ENCODE assay signal across 11 cellular contexts in the genomic region with DNA sequence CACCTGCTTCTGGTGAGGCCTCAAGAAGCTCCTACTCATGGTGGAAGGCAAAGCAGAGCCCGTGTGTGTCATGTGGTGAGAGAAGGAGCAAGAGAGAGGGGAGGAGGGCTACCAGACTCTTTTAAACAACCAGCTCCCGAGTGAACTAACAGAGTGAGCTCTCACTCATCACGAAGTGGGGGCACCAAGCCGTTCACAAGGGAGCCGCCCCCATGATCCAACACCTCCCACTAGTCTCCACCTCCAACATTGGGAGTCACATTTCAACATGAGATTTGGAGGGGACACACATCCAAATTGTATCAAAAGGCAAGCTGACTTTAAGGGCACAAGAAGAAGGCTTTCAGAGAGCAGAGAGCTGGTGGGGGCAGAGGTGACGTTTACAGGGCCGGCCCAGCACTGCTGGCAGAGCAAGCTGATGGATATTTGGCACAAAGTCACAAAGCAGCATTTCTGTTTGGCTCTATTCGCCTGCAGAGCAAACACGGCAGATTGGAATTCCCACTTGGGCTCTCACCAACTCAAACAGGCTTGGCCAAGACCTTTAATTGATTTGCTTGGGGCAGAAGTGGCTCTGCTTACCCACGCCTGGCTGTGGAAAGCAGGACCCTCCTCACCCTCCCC. TPM values are rescaled to one million over a fixed set of nuclear protein-coding genes. Genes with fewer than 3 reads are reported as not detected.
DNase-seq lines count a peak whose midpoint lies in the region; ATAC-seq and TF ChIP-seq lines count a peak whose summit lies in the region.
"Had no signal": no experiment of that assay in that cellular context is flagged by ENCODE, and none has a peak within 500 bp of the region (broad histone marks: within the 10 kb centered on the region; RNA-seq: fewer than 3 reads in every experiment).

No MANE protein-coding gene starts in this region.

- H3K9me3 Mint-ChIP-seq in nephron progenitor cell (no peaks in the 10 kb centered on the region), GM23338 (no peaks in the 10 kb centered on the region)
- H3K9me3 Mint-ChIP-seq: activated naive CD8-positive, alpha-beta T cell treated with anti-CD3 and anti-CD28 coated beads, Interleukin-2, amount 10 ng/mL, durations not matched to agents 7 days and 5 days had no signal

- no peak overlapping the region for H3K4me3 Mint-ChIP-seq in nephron progenitor cell
- no peak overlapping the region for H3K4me3 Mint-ChIP-seq in GM23338
- H3K4me3 Mint-ChIP-seq: activated naive CD8-positive, alpha-beta T cell treated with anti-CD3 and anti-CD28 coated beads, Interleukin-2, amount 10 ng/mL, durations not matched to agents 7 days and 5 days had no signal

- H3K79me2 ChIP-seq in fibroblast of lung (ENCODE audit: control insufficient read depth, insufficient read depth, low read length) (no peaks in the 10 kb centered on the region), GM23338 (replicated peaks; ENCODE audit: insufficient read depth) (no peaks in the 10 kb centered on the region)

- H3K4me3 ChIP-seq in fibroblast of lung (replicated peaks in 1 of 4; ENCODE audit: control extremely low read depth in 1 of 4, insufficient read depth in 1 of 4, low read depth in 3 of 4, low read length in 4 of 4), result no peak overlapping the region
- no peak overlapping the region for H3K4me3 ChIP-seq in GM23338
- H3K4me3 ChIP-seq: BLaER1 treated with 17β-estradiol and CSF1 and Interleukin-3, amounts not matched to agents 10 nM and 100 nM had no signal

- H3K27me3 ChIP-seq in fibroblast of lung (ENCODE audit: control insufficient read depth, insufficient read depth, low read length) (no peaks in the 10 kb centered on the region), GM23338 (ENCODE audit: insufficient read depth) (no peaks in the 10 kb centered on the region)
- H3K27me3 ChIP-seq: BLaER1 treated with 17β-estradiol and CSF1 and Interleukin-3, amounts not matched to agents 10 nM and 100 nM had no signal

- H3K36me3 ChIP-seq in fibroblast of lung (ENCODE audit: control insufficient read depth, insufficient read depth, low read length), result no peaks in the 10 kb centered on the region
- H3K36me3 ChIP-seq in GM23338 (ENCODE audit: insufficient read depth), result no peaks in the 10 kb centered on the region

- H3K9me3 ChIP-seq in fibroblast of lung (ENCODE audit: control insufficient read depth, insufficient read depth, low read depth, low read length), result no peaks in the 10 kb centered on the region
- H3K9me3 ChIP-seq: BLaER1 treated with 17β-estradiol and CSF1 and Interleukin-3, amounts not matched to agents 10 nM and 100 nM had no signal

- peak; percentile 42 for DNase-seq in Ammon's horn (ENCODE audit: low spot score)
- peak; percentile 47 for DNase-seq in NCI-H2196 treated with DMSO at 0.1 percent for 48 hours (lab: John Stamatoyannopoulos, UW; ENCODE audit: unreplicated experiment)
- peak; percentile 38 to 43 for DNase-seq in fibroblast of lung (ENCODE audit: low read depth in 2 of 2)
- no peak for DNase-seq in nephron progenitor cell
- no peak for DNase-seq in cortex of kidney (lab: John Stamatoyannopoulos, UW)
- no peak for DNase-seq in GM23338 (ENCODE audit: low spot score)
- DNase-seq: activated naive CD8-positive, alpha-beta T cell treated with anti-CD3 and anti-CD28 coated beads, Interleukin-2, amount 10 ng/mL, durations not matched to agents 7 days and 5 days; NCI-H1417 treated with DMSO at 0.1 percent for 48 hours had no signal

- H3K4me1 ChIP-seq in fibroblast of lung (ENCODE audit: control insufficient read depth, extremely low read depth, insufficient read depth, low read length), result no peaks in the 10 kb centered on the region
- no peaks in the 10 kb centered on the region for H3K4me1 ChIP-seq in GM23338 (ENCODE audit: insufficient read depth)
- H3K4me1 ChIP-seq: BLaER1 treated with 17β-estradiol and CSF1 and Interleukin-3, amounts not matched to agents 10 nM and 100 nM had no signal

- H2AFZ ChIP-seq in fibroblast of lung (ENCODE audit: low read length), result no peak overlapping the region
- H2AFZ ChIP-seq in GM23338, result no peak overlapping the region

- H3K36me3 Mint-ChIP-seq in nephron progenitor cell (ENCODE audit: low read depth) (no peaks in the 10 kb centered on the region), GM23338 (ENCODE audit: low read depth) (no peaks in the 10 kb centered on the region)
- H3K36me3 Mint-ChIP-seq: activated naive CD8-positive, alpha-beta T cell treated with anti-CD3 and anti-CD28 coated beads, Interleukin-2, amount 10 ng/mL, durations not matched to agents 7 days and 5 days had no signal

- ATAC-seq in HG02623 (IDR thresholded peaks at IDR 0.05; ENCODE audit: unreplicated experiment) (no peak), GM23338 (no peak), HG03095 (IDR thresholded peaks at IDR 0.05; ENCODE audit: unreplicated experiment) (no peak)

- H3K27ac Mint-ChIP-seq in nephron progenitor cell (peak overlapping the region; percentile 92), GM23338 (no peak overlapping the region)
- H3K27ac Mint-ChIP-seq: activated naive CD8-positive, alpha-beta T cell treated with anti-CD3 and anti-CD28 coated beads, Interleukin-2, amount 10 ng/mL, durations not matched to agents 7 days and 5 days had no signal

- H3K4me1 Mint-ChIP-seq in nephron progenitor cell, result peaks cover 18% of the 10 kb centered on the region
- peaks cover 3% of the 10 kb centered on the region for H3K4me1 Mint-ChIP-seq in GM23338
- H3K4me1 Mint-ChIP-seq: activated naive CD8-positive, alpha-beta T cell treated with anti-CD3 and anti-CD28 coated beads, Interleukin-2, amount 10 ng/mL, durations not matched to agents 7 days and 5 days had no signal

- H3K27me3 Mint-ChIP-seq in nephron progenitor cell (ENCODE audit: low read depth, poor library complexity) (peaks cover 23% of the 10 kb centered on the region), GM23338 (ENCODE audit: insufficient read depth, low read depth, poor library complexity) (peaks cover 8% of the 10 kb centered on the region)

- H4K20me1 ChIP-seq in fibroblast of lung (ENCODE audit: control insufficient read depth, extremely low read depth, insufficient read depth, low read length) (no peaks in the 10 kb centered on the region), GM23338 (replicated peaks; ENCODE audit: insufficient read depth) (no peaks in the 10 kb centered on the region)
- H4K20me1 ChIP-seq: BLaER1 treated with 17β-estradiol and CSF1 and Interleukin-3, amounts not matched to agents 10 nM and 100 nM had no signal

- H3K9ac ChIP-seq in fibroblast of lung (ENCODE audit: insufficient read depth, low read length), result no peak overlapping the region
- H3K9ac ChIP-seq: BLaER1 treated with 17β-estradiol and CSF1 and Interleukin-3, amounts not matched to agents 10 nM and 100 nM had no signal

- H3K9me2 ChIP-seq in GM23338 (ENCODE audit: insufficient read depth), result no peaks in the 10 kb centered on the region

- H3K27ac ChIP-seq in fibroblast of lung (ENCODE audit: insufficient read depth, low read length), result no peak overlapping the region
- no peak overlapping the region for H3K27ac ChIP-seq in GM23338 (ENCODE audit: low read depth)
- H3K27ac ChIP-seq: BLaER1 treated with 17β-estradiol and CSF1 and Interleukin-3, amounts not matched to agents 10 nM and 100 nM had no signal

- TF ChIP-seq CTCF in fibroblast of lung (conservative IDR thresholded peaks at IDR 0.05 in 1 of 2, IDR thresholded peaks at IDR 0.05 in 1 of 2; ENCODE audit: low read depth in 1 of 2, low read length in 2 of 2) (no peak), nephron progenitor cell (IDR thresholded peaks at IDR 0.05) (no peak), GM23338 (conservative IDR thresholded peaks at IDR 0.05; ENCODE audit: low read depth in 2 of 2) (no peak)

- H3F3A ChIP-seq in GM23338 (replicated peaks; ENCODE audit: low read depth), result no peaks in the 10 kb centered on the region

- H3K4me2 ChIP-seq in fibroblast of lung (ENCODE audit: extremely low read depth, insufficient read depth, low read length) (no peak overlapping the region), GM23338 (no peak overlapping the region)
- H3K4me2 ChIP-seq: BLaER1 treated with 17β-estradiol and CSF1 and Interleukin-3, amounts not matched to agents 10 nM and 100 nM had no signal

TF ChIP-seq in GM23338, 12 proteins besides CTCF, POLR2A, EP300 and RAD21 (continues in another document):
- TF ChIP-seq NANOG (IDR thresholded peaks at IDR 0.05; ENCODE audit: borderline replicate concordance) (no peak), ZNF331 (CRISPR knock-in tag; IDR thresholded peaks at IDR 0.05; ENCODE audit: low read depth) (no peak), CREB1 (CRISPR knock-in tag; IDR thresholded peaks at IDR 0.05; ENCODE audit: low read depth) (no peak), ZNF114 (CRISPR knock-in tag; IDR thresholded peaks at IDR 0.05) (no peak), STAT1 (IDR thresholded peaks at IDR 0.05; ENCODE audit: unreplicated experiment) (no peak)
- TF ChIP-seq, protein P1, sequence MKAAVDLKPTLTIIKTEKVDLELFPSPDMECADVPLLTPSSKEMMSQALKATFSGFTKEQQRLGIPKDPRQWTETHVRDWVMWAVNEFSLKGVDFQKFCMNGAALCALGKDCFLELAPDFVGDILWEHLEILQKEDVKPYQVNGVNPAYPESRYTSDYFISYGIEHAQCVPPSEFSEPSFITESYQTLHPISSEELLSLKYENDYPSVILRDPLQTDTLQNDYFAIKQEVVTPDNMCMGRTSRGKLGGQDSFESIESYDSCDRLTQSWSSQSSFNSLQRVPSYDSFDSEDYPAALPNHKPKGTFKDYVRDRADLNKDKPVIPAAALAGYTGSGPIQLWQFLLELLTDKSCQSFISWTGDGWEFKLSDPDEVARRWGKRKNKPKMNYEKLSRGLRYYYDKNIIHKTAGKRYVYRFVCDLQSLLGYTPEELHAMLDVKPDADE (IDR thresholded peaks at IDR 0.05), result no peak

RNA-seq across cellular contexts. Expression of a gene that starts 20.0 kb away (rescaled TPM):
- 1.8 and 3.1 TPM in 2 replicates for total RNA-seq in fibroblast of lung
- polyA plus RNA-seq in fibroblast of lung (1.7 and 7.0 TPM in 2 replicates), GM23338 (2016; fragmentation: Nextera tagmentation; extraction: Ambion mirVana) (not detected in 2 replicates)
- 3.2 and 11.7 TPM in 2 replicates for polyA plus RNA-seq in fibroblast of lung (2012)
- 1.4 and 1.5 TPM in 2 replicates for polyA minus RNA-seq in fibroblast of lung (ENCODE audit: low replicate concordance)
- not detected in 2 replicates for total RNA-seq in GM23338 (2014; rRNA removed; shearing (Covaris generic))
- total RNA-seq: activated naive CD8-positive, alpha-beta T cell treated with anti-CD3 and anti-CD28 coated beads, Interleukin-2, amount 10 ng/mL, durations not matched to agents 7 days and 5 days had no signal

RNA-seq across cellular contexts. Expression of a gene that starts 46.4 kb away (rescaled TPM):
- under 0.01 and 0.17 TPM in 2 replicates for total RNA-seq in fibroblast of lung
- polyA plus RNA-seq in fibroblast of lung (0.12 and 0.32 TPM in 2 replicates), GM23338 (2016; fragmentation: Nextera tagmentation; extraction: Ambion mirVana) (0.19 and 0.37 TPM in 2 replicates)
- 0.13 and 0.14 TPM in 2 replicates for polyA plus RNA-seq in fibroblast of lung (2012)
- polyA minus RNA-seq in fibroblast of lung (ENCODE audit: low replicate concordance), result not detected in 2 replicates
- total RNA-seq in GM23338 (2014; rRNA removed; shearing (Covaris generic)), result 0.74 TPM in 1 of 2 replicates, not detected in the other

Comparison
In these comparisons a context has a peak if more than half of its experiments do, and no peak if none do; other contexts are left out.
1. DNase-seq: peak in Ammon's horn (single experiment), NCI-H2196 treated with DMSO at 0.1 percent for 48 hours (single experiment) and fibroblast of lung (2 of 2); none in nephron progenitor cell (single experiment), cortex of kidney (single experiment) and GM23338 (single experiment).